ENCODE assay signal across 23 cellular contexts in genomic region chr4:176354884-176355283, GRCh38.
"Had no signal": no experiment of that assay in that cellular context is flagged by ENCODE, and none has a peak within 500 bp of the region (broad histone marks: within the 10 kb centered on the region; RNA-seq: fewer than 3 reads in every experiment).

No MANE protein-coding gene starts in this region.

- DNase-seq: dermis blood vessel endothelial cell; dorsolateral prefrontal cortex; effector CD4-positive, alpha-beta T cell; effector memory CD4-positive, alpha-beta T cell; foreskin keratinocyte; gastrocnemius medialis; glutamatergic neuron; head of caudate nucleus; heart right ventricle; hippocampal formation; left cardiac atrium; left lung; left ventricle myocardium superior; lower lobe of right lung; mesenchymal stem cell; midbrain; naive thymus-derived CD4-positive, alpha-beta T cell; natural killer cell had no signal

- H3K9me3 ChIP-seq: esophagus muscularis mucosa, gastrocnemius medialis, lower lobe of right lung had no signal

- H3K36me3 ChIP-seq: gastrocnemius medialis, heart right ventricle, left lung, lower lobe of right lung had no signal

- FAIRE-seq: endothelial cell of umbilical vein, islet of Langerhans, keratinocyte had no signal

- H3K4me1 ChIP-seq: esophagus muscularis mucosa, foreskin keratinocyte, gastrocnemius medialis, heart right ventricle, left lung, lower lobe of right lung had no signal

- ATAC-seq: foreskin keratinocyte; gastrocnemius medialis; heart right ventricle; left cardiac atrium; left lung; left ventricle myocardium superior; lower lobe of right lung; naive thymus-derived CD4-positive, alpha-beta T cell; natural killer cell had no signal

- H3K4me3 ChIP-seq: coronary artery, dorsolateral prefrontal cortex, esophagus muscularis mucosa, gastrocnemius medialis, heart right ventricle, left lung, lower lobe of right lung had no signal

- H3K27ac ChIP-seq: coronary artery, dorsolateral prefrontal cortex, esophagus muscularis mucosa, foreskin keratinocyte, gastrocnemius medialis, heart right ventricle, left lung, lower lobe of right lung had no signal

- H3K27me3 ChIP-seq: dorsolateral prefrontal cortex, esophagus muscularis mucosa, foreskin keratinocyte, gastrocnemius medialis, heart right ventricle, left lung had no signal
